In the genomic region with DNA sequence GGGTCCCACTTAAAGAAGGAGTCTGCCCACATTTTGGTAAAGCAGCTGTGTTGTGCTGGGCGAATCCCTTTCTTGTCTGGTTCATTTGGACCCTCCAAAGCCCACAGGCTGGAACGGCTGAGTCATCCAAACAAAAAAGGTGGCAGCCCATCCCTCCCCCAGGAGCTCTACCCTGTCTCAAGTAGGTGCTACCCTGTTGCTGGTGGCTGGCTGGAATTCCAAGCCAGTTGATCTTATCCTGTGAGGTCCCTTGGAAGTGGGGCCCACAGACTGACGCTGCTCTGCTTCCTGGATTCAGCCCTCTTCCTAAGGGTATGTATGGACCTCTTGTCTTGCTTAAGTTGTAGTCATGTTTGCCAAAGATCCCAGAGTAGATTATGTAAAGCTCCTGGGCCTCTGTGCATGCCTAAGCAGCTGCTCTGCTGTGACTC, we compare ENCODE assay signal across 16 cellular contexts. TPM values are rescaled to one million over a fixed set of nuclear protein-coding genes. Genes with fewer than 3 reads are reported as not detected.
DNase-seq lines count a peak whose midpoint lies in the region; ATAC-seq, FAIRE-seq and TF ChIP-seq lines count a peak whose summit lies in the region.
"Had no signal": no experiment of that assay in that cellular context is flagged by ENCODE, and none has a peak within 500 bp of the region (broad histone marks: within the 10 kb centered on the region; RNA-seq: fewer than 3 reads in every experiment).

No MANE protein-coding gene starts in this region.

- H3K14ac ChIP-seq in H1 (ENCODE audit: insufficient read length): no peak overlapping the region

- no peaks in the 10 kb centered on the region for H3F3A ChIP-seq in PC-3 (ENCODE audit: low read length, unreplicated experiment)

- no peak overlapping the region for H3K23ac ChIP-seq in H1 (ENCODE audit: insufficient read length)

- H2BK5ac ChIP-seq in H1 (ENCODE audit: low read depth, low read length): no peak overlapping the region

- peak overlapping the region; percentile 76 for H3K4me2 ChIP-seq in PC-3 (ENCODE audit: low read length)
- H3K4me2 ChIP-seq in H1 (ENCODE audit: insufficient read depth in 1 of 2, low read depth in 2 of 2, low read length in 2 of 2): no peak overlapping the region

- H3K79me1 ChIP-seq in H1 (ENCODE audit: low read depth, low read length): no peaks in the 10 kb centered on the region

- H2AK5ac ChIP-seq in H1 (ENCODE audit: low read depth, low read length): no peak overlapping the region

- peak overlapping the region; percentile 54 for H3K4me3 ChIP-seq in PC-3 (ENCODE audit: low read length)
- H3K4me3 ChIP-seq in H1 (ENCODE audit: extremely low read depth in 1 of 4, insufficient read depth in 2 of 4, low read depth in 3 of 4, low read length in 4 of 4): no peak overlapping the region
- no peak overlapping the region for H3K4me3 ChIP-seq in mesodermal cell (ENCODE audit: extremely low read depth, insufficient read depth, low read length, poor library complexity, severe bottlenecking)
- no peak overlapping the region for H3K4me3 ChIP-seq in left ventricle myocardium inferior
- H3K4me3 ChIP-seq: psoas muscle had no signal

- no peaks in the 10 kb centered on the region for H3K79me2 ChIP-seq in PC-3 (ENCODE audit: low read length)
- H3K79me2 ChIP-seq in H1 (ENCODE audit: control insufficient read depth in 1 of 2, insufficient read depth in 2 of 2, low read length in 2 of 2): no peaks in the 10 kb centered on the region

- DNase-seq in H4 (ENCODE audit: low spot score): peak; percentile 69
- DNase-seq in PC-3: peak; percentile 89
- no peak for DNase-seq in H1 (ENCODE audit: low read depth in 1 of 2, low spot score in 2 of 2)
- no peak for DNase-seq in central memory CD4-positive, alpha-beta T cell
- no peak for DNase-seq in left ventricle myocardium inferior
- DNase-seq in NCI-H1930 (lab: John Stamatoyannopoulos, UW): no peak
- DNase-seq in NCI-H82 (lab: John Stamatoyannopoulos, UW): no peak
- DNase-seq: activated B cell treated with CpG ODN at 0.5 μM for 24 hours; activated naive CD4-positive, alpha-beta T cell treated with anti-CD3 and anti-CD28 coated beads for 36 hours; AML-193; DMS153; HFFc6; left cardiac atrium had no signal

- H4K20me1 ChIP-seq in PC-3 (ENCODE audit: low read length) (no peaks in the 10 kb centered on the region), H1 (replicated peaks in 1 of 2; ENCODE audit: control insufficient read depth in 1 of 2, insufficient read depth in 2 of 2, low read length in 2 of 2) (no peaks in the 10 kb centered on the region)

- ATAC-seq in PC-3: peak; percentile 72
- ATAC-seq: left cardiac atrium had no signal

- no peak overlapping the region for H2BK15ac ChIP-seq in H1 (ENCODE audit: low read length)

- no peak overlapping the region for H3K56ac ChIP-seq in H1 (replicated peaks; ENCODE audit: insufficient read length, low read depth, low read length)

- no peak overlapping the region for H3K18ac ChIP-seq in H1 (ENCODE audit: extremely low read depth, low read length)

- no peaks in the 10 kb centered on the region for H3K9me3 ChIP-seq in PC-3 (ENCODE audit: low read length)
- H3K9me3 ChIP-seq in H1 (ENCODE audit: insufficient read depth in 2 of 2, low read depth in 1 of 2, low read length in 1 of 2): 0 out of 4 replicates have a peak, but pooled peaks cover 0 to 3% of the 10 kb centered on the region in 2 experiments
- peaks cover 2% of the 10 kb centered on the region for H3K9me3 ChIP-seq in mesodermal cell (ENCODE audit: control insufficient read depth, low read length)
- peaks cover 33% of the 10 kb centered on the region for H3K9me3 ChIP-seq in left ventricle myocardium inferior (replicated peaks)

- TF ChIP-seq CTCF in PC-3 (conservative IDR thresholded peaks at IDR 0.05; ENCODE audit: low read depth, low read length) (no peak), H1 (IDR thresholded peaks at IDR 0.05; ENCODE audit: control extremely low read depth in 1 of 3, insufficient read depth in 1 of 3, low read depth in 1 of 3, low read length in 3 of 3) (no peak), left ventricle myocardium inferior (IDR thresholded peaks at IDR 0.05; ENCODE audit: borderline replicate concordance) (no peak)

- H2BK120ac ChIP-seq in H1 (replicated peaks; ENCODE audit: low read depth, low read length): no peak overlapping the region

- no peak for FAIRE-seq in H1 (lab: Jason Lieb, UNC)
- FAIRE-seq: endometrium had no signal

- H3K23me2 ChIP-seq in H1 (ENCODE audit: low read depth, low read length): no peaks in the 10 kb centered on the region

- H3K27ac ChIP-seq in PC-3 (ENCODE audit: low read length) (peak overlapping the region; percentile 94), H1 (ENCODE audit: low read depth, low read length) (no peak overlapping the region), mesodermal cell (ENCODE audit: low read depth, low read length, severe bottlenecking) (peak overlapping the region; percentile 52), left ventricle myocardium inferior (replicated peaks) (no peak overlapping the region)
- H3K27ac ChIP-seq: psoas muscle had no signal

- TF ChIP-seq POLR2A in H1 (IDR thresholded peaks at IDR 0.05; ENCODE audit: control extremely low read depth in 1 of 2, low read depth in 2 of 2, low read length in 2 of 2): no peak

- 88% methylated on average over 2 of the region's 3 CpGs; no CpG with 5 or more reads in 1 of the 2 experiments for WGBS in H1 (ENCODE audit: extremely low coverage in 1 of 2, insufficient coverage in 1 of 2, insufficient read length in 1 of 2, insufficient replicate concordance in 2 of 2, low coverage in 1 of 2, low lambda C conversion rate in 2 of 2, missing lambda C conversion rate in 1 of 2), 2 experiments
- WGBS in mesodermal cell (ENCODE audit: insufficient coverage in 2 of 2), 2 experiments: 52 to 72% methylated on average over 2 to 3 of the region's 3 CpGs

- H3K9me2 ChIP-seq in PC-3 (replicated peaks; ENCODE audit: low read length): no peaks in the 10 kb centered on the region

- H2AFZ ChIP-seq in PC-3 (ENCODE audit: low read length) (peak overlapping the region; percentile 60), H1 (ENCODE audit: low read length) (peak overlapping the region; percentile 96)

- H3K27me3 ChIP-seq in PC-3 (ENCODE audit: low read length) (no peaks in the 10 kb centered on the region), H1 (replicated peaks in 1 of 4; ENCODE audit: control insufficient read depth in 3 of 4, extremely low read depth in 1 of 4, insufficient read depth in 3 of 4, low read length in 3 of 4) (no peaks in the 10 kb centered on the region), left ventricle myocardium inferior (ENCODE audit: low read depth) (peaks cover 11% of the 10 kb centered on the region)

- H4K5ac ChIP-seq in H1 (ENCODE audit: insufficient read length, low read depth, low read length): no peak overlapping the region

- BruUV-seq in PC-3 (replicated peaks; lab: Mats Ljungman, UMichigan): TSS peak; percentile 52

- H3K4me1 ChIP-seq in PC-3 (ENCODE audit: insufficient read depth, low read length): peaks cover 34% of the 10 kb centered on the region
- peaks cover 0 to 2% (median 0%) of the 10 kb centered on the region in 4 experiments; a peak in 1 of 7 replicates for H3K4me1 ChIP-seq in H1 (replicated peaks in 1 of 4; ENCODE audit: control insufficient read depth in 3 of 4, insufficient read depth in 4 of 4, low read length in 3 of 4)
- H3K4me1 ChIP-seq in mesodermal cell (ENCODE audit: control insufficient read depth, insufficient read depth, low read length, poor library complexity, severe bottlenecking): peaks cover 19% of the 10 kb centered on the region
- H3K4me1 ChIP-seq in left ventricle myocardium inferior: no peaks in the 10 kb centered on the region
- H3K4me1 ChIP-seq: psoas muscle had no signal

- H2BK20ac ChIP-seq in H1 (ENCODE audit: low read length): no peak overlapping the region

- intact Hi-C loops in PC-3 (cut with micrococcal nuclease): no loop called here
- intact Hi-C loops in left ventricle myocardium inferior (cut with micrococcal nuclease): no loop called here

- H3K36me3 ChIP-seq in PC-3 (ENCODE audit: low read depth, low read length) (no peaks in the 10 kb centered on the region), H1 (ENCODE audit: control insufficient read depth in 2 of 4, insufficient read depth in 4 of 4, low read length in 3 of 4) (no peaks in the 10 kb centered on the region), mesodermal cell (ENCODE audit: control insufficient read depth, insufficient read depth, low read length) (no peaks in the 10 kb centered on the region), left ventricle myocardium inferior (no peaks in the 10 kb centered on the region)

- CTCF ChIA-PET in PC-3 (lab: Charles Lee): no interaction called here
- CTCF ChIA-PET in H1 (lab: Charles Lee; ENCODE audit: partially characterized antibody): interaction anchor here (0.6 to 3.6 kb wide), 8 partner anchors 44 to 1088 kb away, joined by 3 to 13 read pairs (median 4); partner anchors contain the start of genes CCR1, CCR5AS and CCRL2

- H4K91ac ChIP-seq in H1 (replicated peaks; ENCODE audit: insufficient read length, low read length): no peak overlapping the region

- no peak for TF ChIP-seq EP300 in H1 (IDR thresholded peaks at IDR 0.05; ENCODE audit: borderline replicate concordance in 1 of 2, low read depth in 2 of 2, low read length in 2 of 2)

- H3K4ac ChIP-seq in H1 (replicated peaks; ENCODE audit: insufficient read length, low read depth, low read length): no peak overlapping the region

- H3K9ac ChIP-seq in PC-3 (ENCODE audit: low read length) (peak overlapping the region; percentile 51), H1 (replicated peaks in 1 of 4; ENCODE audit: extremely low read depth in 1 of 4, low read depth in 3 of 4, low read length in 3 of 4) (no peak overlapping the region)

- TF ChIP-seq RAD21 in H1 (IDR thresholded peaks at IDR 0.05 in 1 of 2, conservative IDR thresholded peaks at IDR 0.05 in 1 of 2; ENCODE audit: low read depth in 2 of 2, low read length in 2 of 2): no peak

- no peak overlapping the region for H4K8ac ChIP-seq in H1 (ENCODE audit: extremely low read depth, insufficient read depth, low read length)

- no peak overlapping the region for H2BK12ac ChIP-seq in H1 (ENCODE audit: low read depth, low read length)

- POLR2A ChIA-PET in PC-3 (lab: Charles Lee; ENCODE audit: unreplicated experiment) (interaction anchor here (0.6 kb wide), 1 partner anchor 52 kb away, joined by 3 read pairs; no protein-coding TSS in a partner anchor), H1 (lab: Charles Lee; ENCODE audit: partially characterized antibody) (interaction anchor here (0.6 kb wide), 1 partner anchor 84 kb away, joined by 3 read pairs; no protein-coding TSS in a partner anchor)

RNA-seq across cellular contexts. Expression of gene CCR1, which starts 44.5 kb away (rescaled TPM):
- total RNA-seq in H4 (2014; rRNA removed; shearing (Covaris generic)): 0.08 and 0.35 TPM in 2 replicates
- total RNA-seq in PC-3 (2014; rRNA removed) (0.15 TPM in 1 of 2 replicates, not detected in the other), left ventricle myocardium inferior (2.0 TPM)
- total RNA-seq in H1 (2021; fragmentation: NEBNext Ultra II Directional; extraction: Animal tissue kit (Norgen Biotek cat#: 25700)): not detected in 2 replicates
- polyA plus RNA-seq in H1 (2011; rRNA removed): not detected in 2 replicates
- not detected for polyA plus RNA-seq in H1 (2011; cell fraction: cytosol; rRNA removed)
- 0.03 TPM for polyA plus RNA-seq in H1 (2011; cell fraction: nucleus; rRNA removed)
- not detected in 4 replicates for polyA plus RNA-seq in H1 (2012, experiment 1 of 2)
- polyA plus RNA-seq in H1 (2012, experiment 2 of 2): not detected
- 0.04 TPM for polyA plus RNA-seq in H1 (2013, experiment 1 of 2)
- 0.04 TPM for polyA plus RNA-seq in H1 (2013, experiment 2 of 2)
- polyA minus RNA-seq in H1 (2011; rRNA and poly(A)+ RNA removed): 0.09 TPM in 1 of 2 replicates, not detected in the other
- polyA minus RNA-seq in H1 (2011; cell fraction: cytosol; rRNA and poly(A)+ RNA removed): not detected
- polyA minus RNA-seq in H1 (2011; cell fraction: nucleus; rRNA and poly(A)+ RNA removed): not detected
- polyA plus RNA-seq in mesodermal cell (2013, experiment 1 of 2): 0.15 TPM
- not detected for polyA plus RNA-seq in mesodermal cell (2013, experiment 2 of 2)
- total RNA-seq: activated naive CD4-positive, alpha-beta T cell treated with anti-CD3 and anti-CD28 coated beads for 36 hours; HFFc6 had no signal

Comparison
In these comparisons a context has a peak if more than half of its experiments do, and no peak if none do; other contexts are left out.
1. DNase-seq: peak in H4 (single experiment) and PC-3 (single experiment); none in H1 (0 of 2), central memory CD4-positive, alpha-beta T cell (single experiment), left ventricle myocardium inferior (single experiment), NCI-H1930 (0 of 2) and NCI-H82 (single experiment).
2. H3K27ac ChIP-seq: peak in PC-3 (single experiment) and mesodermal cell (single experiment); none in H1 (single experiment) and left ventricle myocardium inferior (single experiment).